ENCODE assay signal across 16 cellular contexts in genomic region chr11:70552441-70553150, GRCh38.
"Had no signal": no experiment of that assay in that cellular context is flagged by ENCODE, and none has a peak within 500 bp of the region (broad histone marks: within the 10 kb centered on the region; RNA-seq: fewer than 3 reads in every experiment).

No MANE protein-coding gene starts in this region.

- H3K4me3 Mint-ChIP-seq: activated B cell treated with CpG ODN at 0.5 μM for 24 hours; activated CD4-positive, alpha-beta T cell treated with anti-CD3 and anti-CD28 coated beads, Interleukin-2, amount 10 ng/mL, durations not matched to agents 24 days and 14 days; activated CD8-positive, alpha-beta T cell treated with anti-CD3 and anti-CD28 coated beads, Interleukin-2, amount 10 ng/mL, durations not matched to agents 7 days and 5 days; activated T-cell treated with anti-CD3 and anti-CD28 coated beads, Interleukin-2, amount 50 U/mL, for 72 hours; memory B cell; naive thymus-derived CD4-positive, alpha-beta T cell; stimulated activated naive B cell treated with anti-CD40 and anti-IgM and Interleukin-4, amounts not matched to agents 10 μg/mL and 1 μg/mL and 100 μg/mL, for 72 hours had no signal

- ATAC-seq: activated CD8-positive, alpha-beta T cell treated with anti-CD3 and anti-CD28 coated beads, Interleukin-2, amount 10 ng/mL, durations not matched to agents 7 days and 5 days; activated naive CD4-positive, alpha-beta T cell treated with anti-CD3 and anti-CD28 coated beads, Interleukin-2, amount 50 U/mL, for 72 hours; activated T-cell treated with anti-CD3 and anti-CD28 coated beads, Interleukin-2, amount 50 U/mL, for 72 hours; left ventricle myocardium superior; mucosa of descending colon; naive thymus-derived CD4-positive, alpha-beta T cell; stimulated activated naive B cell treated with anti-CD40 and anti-IgM and Interleukin-4, amounts not matched to agents 10 μg/mL and 1 μg/mL and 100 μg/mL, for 72 hours had no signal

- DNase-seq: activated B cell treated with CpG ODN at 0.5 μM for 24 hours; activated CD4-positive, alpha-beta T cell treated with anti-CD3 and anti-CD28 coated beads, Interleukin-2, amount 10 ng/mL, durations not matched to agents 24 days and 14 days; activated CD8-positive, alpha-beta memory T cell treated with anti-CD3 and anti-CD28 coated beads, Interleukin-2, amount 50 U/mL, for 48 hours; activated CD8-positive, alpha-beta T cell treated with anti-CD3 and anti-CD28 coated beads, Interleukin-2, amount 10 ng/mL, durations not matched to agents 7 days and 5 days; activated gamma-delta T cell; activated T-cell treated with anti-CD3 and anti-CD28 coated beads, Interleukin-2, amount 50 U/mL, for 72 hours; left ventricle myocardium superior; naive thymus-derived CD4-positive, alpha-beta T cell; stimulated activated CD4-positive, alpha-beta T cell treated with anti-CD3 and anti-CD28 coated beads, Interleukin-2, amount 100 ng/mL, for 48 hours; stimulated activated naive B cell treated with anti-CD40 and anti-IgM and Interleukin-4, amounts not matched to agents 10 μg/mL and 1 μg/mL and 100 μg/mL, for 72 hours; T-helper 2 cell; tibial artery had no signal

- H3K9me3 ChIP-seq: mucosa of descending colon, tibial artery, vagina had no signal

- H3K27ac Mint-ChIP-seq: activated B cell treated with CpG ODN at 0.5 μM for 24 hours; activated CD4-positive, alpha-beta T cell treated with anti-CD3 and anti-CD28 coated beads, Interleukin-2, amount 10 ng/mL, durations not matched to agents 24 days and 14 days; activated CD8-positive, alpha-beta T cell treated with anti-CD3 and anti-CD28 coated beads, Interleukin-2, amount 10 ng/mL, durations not matched to agents 7 days and 5 days; activated naive CD4-positive, alpha-beta T cell treated with anti-CD3 and anti-CD28 coated beads, Interleukin-2, amount 50 U/mL, for 72 hours; activated T-cell treated with anti-CD3 and anti-CD28 coated beads, Interleukin-2, amount 50 U/mL, for 72 hours; memory B cell; stimulated activated naive B cell treated with anti-CD40 and anti-IgM and Interleukin-4, amounts not matched to agents 10 μg/mL and 1 μg/mL and 100 μg/mL, for 72 hours had no signal

- H3K36me3 Mint-ChIP-seq: activated naive CD4-positive, alpha-beta T cell treated with anti-CD3 and anti-CD28 coated beads, Interleukin-2, amount 50 U/mL, for 72 hours; memory B cell; naive thymus-derived CD4-positive, alpha-beta T cell; stimulated activated naive B cell treated with anti-CD40 and anti-IgM and Interleukin-4, amounts not matched to agents 10 μg/mL and 1 μg/mL and 100 μg/mL, for 72 hours had no signal

- H3K4me1 ChIP-seq: tibial artery, vagina had no signal

- H3K36me3 ChIP-seq: tibial artery, vagina had no signal

- H3K9me3 Mint-ChIP-seq: activated B cell treated with CpG ODN at 0.5 μM for 24 hours; activated CD4-positive, alpha-beta T cell treated with anti-CD3 and anti-CD28 coated beads, Interleukin-2, amount 10 ng/mL, durations not matched to agents 24 days and 14 days; activated naive CD4-positive, alpha-beta T cell treated with anti-CD3 and anti-CD28 coated beads, Interleukin-2, amount 50 U/mL, for 72 hours; activated T-cell treated with anti-CD3 and anti-CD28 coated beads, Interleukin-2, amount 50 U/mL, for 72 hours; memory B cell; naive thymus-derived CD4-positive, alpha-beta T cell; stimulated activated naive B cell treated with anti-CD40 and anti-IgM and Interleukin-4, amounts not matched to agents 10 μg/mL and 1 μg/mL and 100 μg/mL, for 72 hours had no signal

- H3K27me3 Mint-ChIP-seq: activated CD4-positive, alpha-beta T cell treated with anti-CD3 and anti-CD28 coated beads, Interleukin-2, amount 10 ng/mL, durations not matched to agents 24 days and 14 days had no signal

- H3K27me3 ChIP-seq: vagina had no signal

- H3K4me3 ChIP-seq: mucosa of descending colon, tibial artery, vagina had no signal

- H3K27ac ChIP-seq: tibial artery, vagina had no signal

- H3K4me1 Mint-ChIP-seq: activated B cell treated with CpG ODN at 0.5 μM for 24 hours; activated CD4-positive, alpha-beta T cell treated with anti-CD3 and anti-CD28 coated beads, Interleukin-2, amount 10 ng/mL, durations not matched to agents 24 days and 14 days; memory B cell; naive thymus-derived CD4-positive, alpha-beta T cell; stimulated activated naive B cell treated with anti-CD40 and anti-IgM and Interleukin-4, amounts not matched to agents 10 μg/mL and 1 μg/mL and 100 μg/mL, for 72 hours had no signal
